8 cellular contexts compared by ENCODE assay signal in genomic region chr1:244300029-244300375, GRCh38.
DNase-seq lines count a peak whose midpoint lies in the region; ATAC-seq and TF ChIP-seq lines count a peak whose summit lies in the region.
"Not testable (repeated sequence)": the region's sequence is repeated elsewhere in the genome, so short reads cannot be mapped to it uniquely, and the experiment has no call there.

No MANE protein-coding gene starts in this region.

- peak overlapping the region in 10 of 11 experiments; percentile 71 to 80 (median 74); a peak in 16 of 22 replicates for H3K9ac ChIP-seq in BLaER1 treated with 17β-estradiol and CSF1 and Interleukin-3, amounts not matched to agents 10 nM and 100 nM
- peak overlapping the region; percentile 69; the same call in 1 of the 2 replicates for H3K9ac ChIP-seq in KMS-11

- H3K36me3 Mint-ChIP-seq in T-helper 17 cell (ENCODE audit: low read depth); activated T-helper 17 cell treated with anti-CD3 and anti-CD28 coated beads, Interleukin-2, amount 50 U/mL, for 72 hours (ENCODE audit: low read depth): not testable (repeated sequence)

- TF ChIP-seq CTCF in KMS-11 (conservative IDR thresholded peaks at IDR 0.05; ENCODE audit: low read depth, low read length); coronary artery (IDR thresholded peaks at IDR 0.05); lower lobe of right lung (IDR thresholded peaks at IDR 0.05); sigmoid colon (IDR thresholded peaks at IDR 0.05); thyroid gland (IDR thresholded peaks at IDR 0.05): not testable (repeated sequence)

- peak overlapping the region; percentile 41 to 58 (median 49); a peak in 11 of 20 replicates for H3K4me3 ChIP-seq in BLaER1 treated with 17β-estradiol and CSF1 and Interleukin-3, amounts not matched to agents 10 nM and 100 nM
- H3K4me3 ChIP-seq in KMS-11 (IDR thresholded peaks at IDR 0.05; ENCODE audit: insufficient read depth, low read depth, low read length); thyroid gland (replicated peaks in 1 of 3): not testable (repeated sequence)
- peak overlapping the region; percentile 65 for H3K4me3 ChIP-seq in coronary artery
- H3K4me3 ChIP-seq in lower lobe of right lung: peak overlapping the region; percentile 48
- peak overlapping the region in 3 of 4 donors; percentile 36 to 48 (median 44) for H3K4me3 ChIP-seq in sigmoid colon

- H3K79me2 ChIP-seq in KMS-11 (ENCODE audit: insufficient read depth, low read depth): not testable (repeated sequence)

- not testable (repeated sequence) for TF ChIP-seq POLR2A in sigmoid colon (IDR thresholded peaks at IDR 0.05); thyroid gland (IDR thresholded peaks at IDR 0.05)

- H3K27ac ChIP-seq in BLaER1 treated with 17β-estradiol and CSF1 and Interleukin-3, amounts not matched to agents 10 nM and 100 nM: peak overlapping the region; percentile 71 to 85 (median 82)
- H3K27ac ChIP-seq in KMS-11 (peak overlapping the region; percentile 86; the same call in 1 of the 2 replicates), coronary artery (peak overlapping the region in 1 of 2 donors; percentile 24), lower lobe of right lung (peak overlapping the region; percentile 89), sigmoid colon (peak overlapping the region; percentile 33 to 74 (median 64)), thyroid gland (peak overlapping the region; percentile 77 to 93 (median 80))

- not testable (repeated sequence) for H4K20me1 ChIP-seq in BLaER1 treated with 17β-estradiol and CSF1 and Interleukin-3, amounts not matched to agents 10 nM and 100 nM; KMS-11 (ENCODE audit: insufficient read depth)

- DNase-seq in T-helper 17 cell; coronary artery (ENCODE audit: low spot score); lower lobe of right lung; sigmoid colon; thyroid gland: not testable (repeated sequence)

- peaks cover 15 to 94% (median 42%) of the 10 kb centered on the region in 10 experiments for H3K4me1 ChIP-seq in BLaER1 treated with 17β-estradiol and CSF1 and Interleukin-3, amounts not matched to agents 10 nM and 100 nM
- not testable (repeated sequence) for H3K4me1 ChIP-seq in KMS-11 (ENCODE audit: low read depth, poor library complexity, severe bottlenecking)
- peaks cover 32% of the 10 kb centered on the region for H3K4me1 ChIP-seq in lower lobe of right lung
- H3K4me1 ChIP-seq in sigmoid colon: peaks cover 0 to 11% (median 2%) of the 10 kb centered on the region in 4 donors
- peaks cover 34 to 47% of the 10 kb centered on the region in 2 donors for H3K4me1 ChIP-seq in thyroid gland

- not testable (repeated sequence) for H3K9me3 ChIP-seq in BLaER1 treated with 17β-estradiol and CSF1 and Interleukin-3, amounts not matched to agents 10 nM and 100 nM (replicated peaks in 1 of 11); T-helper 17 cell (ENCODE audit: control insufficient read depth, low read length, poor library complexity, severe bottlenecking); lower lobe of right lung; sigmoid colon; thyroid gland

- not testable (repeated sequence) for H3K36me3 ChIP-seq in BLaER1 treated with 17β-estradiol and CSF1 and Interleukin-3, amounts not matched to agents 10 nM and 100 nM; KMS-11 (ENCODE audit: insufficient read depth); lower lobe of right lung; sigmoid colon; thyroid gland

- not testable (repeated sequence) for TF ChIP-seq EP300 in sigmoid colon (IDR thresholded peaks at IDR 0.05)

- WGBS in sigmoid colon, 2 donors: 94 to 96% methylated on average over 12 of the region's 12 CpGs
- WGBS in thyroid gland, 2 donors: 94% methylated on average over 12 of the region's 12 CpGs

- peak overlapping the region; percentile 84 for H3K27ac Mint-ChIP-seq in T-helper 17 cell
- peak overlapping the region; percentile 90 for H3K27ac Mint-ChIP-seq in activated T-helper 17 cell treated with anti-CD3 and anti-CD28 coated beads, Interleukin-2, amount 50 U/mL, for 72 hours

- not testable (repeated sequence) for ATAC-seq in T-helper 17 cell; activated T-helper 17 cell treated with anti-CD3 and anti-CD28 coated beads, Interleukin-2, amount 50 U/mL, for 72 hours (replicated peaks); lower lobe of right lung

- H2AFZ ChIP-seq in KMS-11 (ENCODE audit: low read depth): peak overlapping the region; percentile 75; the same call in 1 of the 2 replicates

- not testable (repeated sequence) for H3K27me3 Mint-ChIP-seq in T-helper 17 cell; activated T-helper 17 cell treated with anti-CD3 and anti-CD28 coated beads, Interleukin-2, amount 50 U/mL, for 72 hours

- H3K9me3 Mint-ChIP-seq in activated T-helper 17 cell treated with anti-CD3 and anti-CD28 coated beads, Interleukin-2, amount 50 U/mL, for 72 hours: not testable (repeated sequence)

- not testable (repeated sequence) for H3K27me3 ChIP-seq in BLaER1 treated with 17β-estradiol and CSF1 and Interleukin-3, amounts not matched to agents 10 nM and 100 nM; KMS-11 (ENCODE audit: insufficient read depth, low read depth); lower lobe of right lung (ENCODE audit: low read depth); sigmoid colon; thyroid gland

- peak overlapping the region in 10 of 11 experiments; percentile 35 to 89 (median 72); a peak in 18 of 22 replicates for H3K4me2 ChIP-seq in BLaER1 treated with 17β-estradiol and CSF1 and Interleukin-3, amounts not matched to agents 10 nM and 100 nM
- peak overlapping the region; percentile 4; the same call in 1 of the 2 replicates for H3K4me2 ChIP-seq in KMS-11

- H3K4me1 Mint-ChIP-seq in T-helper 17 cell: peaks cover 15% of the 10 kb centered on the region
- H3K4me1 Mint-ChIP-seq in activated T-helper 17 cell treated with anti-CD3 and anti-CD28 coated beads, Interleukin-2, amount 50 U/mL, for 72 hours: not testable (repeated sequence)

- intact Hi-C loops in lower lobe of right lung (cut with DNase I); sigmoid colon (cut with DNase I); thyroid gland (cut with DNase I): not testable (repeated sequence)

- H3K4me3 Mint-ChIP-seq in T-helper 17 cell: peak overlapping the region; percentile 88
- peak overlapping the region; percentile 84 for H3K4me3 Mint-ChIP-seq in activated T-helper 17 cell treated with anti-CD3 and anti-CD28 coated beads, Interleukin-2, amount 50 U/mL, for 72 hours
